In the genomic region with DNA sequence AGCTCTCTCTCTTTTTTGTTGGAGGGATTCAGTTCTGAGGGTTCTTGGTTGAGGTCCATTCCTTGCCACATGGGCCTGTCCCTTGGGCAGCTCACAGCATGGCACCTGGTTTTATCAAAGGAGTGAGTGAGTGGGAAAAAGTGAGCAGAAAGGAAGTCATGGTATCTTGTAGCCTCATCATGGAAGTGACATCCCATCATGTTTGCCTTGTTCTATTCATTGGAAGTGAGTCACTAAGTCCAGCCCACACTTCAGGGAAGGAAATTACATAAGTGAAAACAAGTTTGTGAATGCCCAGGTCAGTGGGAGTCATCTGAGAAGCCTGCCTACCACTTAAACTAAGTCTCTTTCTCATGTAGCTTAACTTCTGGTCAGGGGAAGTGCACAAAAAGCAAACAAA, we compare ENCODE assay signal across 19 cellular contexts. TPM values are rescaled to one million over a fixed set of nuclear protein-coding genes. Genes with fewer than 3 reads are reported as not detected.
DNase-seq lines count a peak whose midpoint lies in the region; ATAC-seq, FAIRE-seq and TF ChIP-seq lines count a peak whose summit lies in the region.
"Had no signal": no experiment of that assay in that cellular context is flagged by ENCODE, and none has a peak within 500 bp of the region (broad histone marks: within the 10 kb centered on the region; RNA-seq: fewer than 3 reads in every experiment).

No MANE protein-coding gene starts in this region.

- H3K9me3 Mint-ChIP-seq in activated CD4-positive, alpha-beta memory T cell treated with anti-CD3 and anti-CD28 coated beads for 36 hours = peaks cover 8% of the 10 kb centered on the region
- H3K9me3 Mint-ChIP-seq in activated CD4-positive, alpha-beta memory T cell treated with anti-CD3 and anti-CD28 coated beads, Interleukin-2, amount 10 ng/mL, durations not matched to agents 7 days and 5 days = peaks cover 7% of the 10 kb centered on the region

- no peaks in the 10 kb centered on the region for H3K27me3 Mint-ChIP-seq in activated CD4-positive, alpha-beta memory T cell treated with anti-CD3 and anti-CD28 coated beads for 36 hours
- H3K27me3 Mint-ChIP-seq in activated CD4-positive, alpha-beta memory T cell treated with anti-CD3 and anti-CD28 coated beads, Interleukin-2, amount 10 ng/mL, durations not matched to agents 7 days and 5 days = peaks cover 26% of the 10 kb centered on the region

- peak overlapping the region; percentile 71 for H3K27ac Mint-ChIP-seq in activated CD4-positive, alpha-beta memory T cell treated with anti-CD3 and anti-CD28 coated beads for 36 hours
- no peak overlapping the region for H3K27ac Mint-ChIP-seq in activated CD4-positive, alpha-beta memory T cell treated with anti-CD3 and anti-CD28 coated beads, Interleukin-2, amount 10 ng/mL, durations not matched to agents 7 days and 5 days
- H3K27ac Mint-ChIP-seq: activated B cell treated with CpG ODN at 0.5 μM for 24 hours; CD4-positive, CD25-positive, alpha-beta regulatory T cell; mesothelial cell of epicardium had no signal

- no peak overlapping the region for H3K4me3 ChIP-seq in choroid plexus epithelial cell (ENCODE audit: low read depth, low read length)
- H3K4me3 ChIP-seq in gastroesophageal sphincter = no peak overlapping the region
- H3K4me3 ChIP-seq: ascending aorta, esophagus squamous epithelium, hepatocyte had no signal

- POLR2A ChIA-PET in activated CD4-positive, alpha-beta memory T cell treated with anti-CD3 and anti-CD28 coated beads for 36 hours (lab: Charles Lee) = interaction anchor here (1.4 to 1.6 kb wide), 2 partner anchors 30 to 283 kb away, joined by 4 to 5 read pairs; no protein-coding TSS in a partner anchor
- POLR2A ChIA-PET in activated CD4-positive, alpha-beta memory T cell treated with anti-CD3 and anti-CD28 coated beads, Interleukin-2, amount 10 ng/mL, durations not matched to agents 7 days and 5 days (lab: Charles Lee) = interaction anchor here (0.7 kb wide), 1 partner anchor 22 kb away, joined by 3 read pairs; no protein-coding TSS in a partner anchor

- H3K36me3 ChIP-seq in gastroesophageal sphincter = no peaks in the 10 kb centered on the region
- H3K36me3 ChIP-seq: ascending aorta, esophagus squamous epithelium had no signal

- H3K27ac ChIP-seq in gastroesophageal sphincter = no peak overlapping the region
- H3K27ac ChIP-seq: ascending aorta, esophagus squamous epithelium, hepatocyte had no signal

- H3K36me3 Mint-ChIP-seq in activated CD4-positive, alpha-beta memory T cell treated with anti-CD3 and anti-CD28 coated beads for 36 hours = peaks cover 8% of the 10 kb centered on the region
- H3K36me3 Mint-ChIP-seq in activated CD4-positive, alpha-beta memory T cell treated with anti-CD3 and anti-CD28 coated beads, Interleukin-2, amount 10 ng/mL, durations not matched to agents 7 days and 5 days (ENCODE audit: low read depth) = no peaks in the 10 kb centered on the region
- H3K36me3 Mint-ChIP-seq: CD4-positive, CD25-positive, alpha-beta regulatory T cell; mesothelial cell of epicardium had no signal

- TF ChIP-seq CTCF in choroid plexus epithelial cell (conservative IDR thresholded peaks at IDR 0.05; ENCODE audit: low read depth, low read length) (no peak), gastroesophageal sphincter (IDR thresholded peaks at IDR 0.05) (no peak)

- peaks cover 28% of the 10 kb centered on the region for H3K4me1 Mint-ChIP-seq in activated CD4-positive, alpha-beta memory T cell treated with anti-CD3 and anti-CD28 coated beads for 36 hours (ENCODE audit: low read depth)
- H3K4me1 Mint-ChIP-seq in activated CD4-positive, alpha-beta memory T cell treated with anti-CD3 and anti-CD28 coated beads, Interleukin-2, amount 10 ng/mL, durations not matched to agents 7 days and 5 days = peaks cover 3% of the 10 kb centered on the region
- H3K4me1 Mint-ChIP-seq: activated B cell treated with CpG ODN at 0.5 μM for 24 hours had no signal

- ATAC-seq in gastroesophageal sphincter = no peak
- ATAC-seq: sciatic nerve had no signal

- H3K9me3 ChIP-seq in gastroesophageal sphincter = peaks cover 0 to 5% (median 0%) of the 10 kb centered on the region in 3 donors
- H3K9me3 ChIP-seq: ascending aorta, esophagus squamous epithelium had no signal

- H3K4me3 Mint-ChIP-seq in activated CD4-positive, alpha-beta memory T cell treated with anti-CD3 and anti-CD28 coated beads for 36 hours = no peak overlapping the region
- no peak overlapping the region for H3K4me3 Mint-ChIP-seq in activated CD4-positive, alpha-beta memory T cell treated with anti-CD3 and anti-CD28 coated beads, Interleukin-2, amount 10 ng/mL, durations not matched to agents 7 days and 5 days
- H3K4me3 Mint-ChIP-seq: activated B cell treated with CpG ODN at 0.5 μM for 24 hours; CD4-positive, CD25-positive, alpha-beta regulatory T cell; mesothelial cell of epicardium had no signal

- H3K4me1 ChIP-seq in gastroesophageal sphincter = no peaks in the 10 kb centered on the region
- H3K4me1 ChIP-seq: ascending aorta had no signal

- FAIRE-seq in RCC 7860 (lab: Jason Lieb, UNC) = no peak

- DNase-seq in activated CD4-positive, alpha-beta memory T cell treated with anti-CD3 and anti-CD28 coated beads for 36 hours = peak; percentile 34
- DNase-seq in activated CD4-positive, alpha-beta memory T cell treated with anti-CD3 and anti-CD28 coated beads, Interleukin-2, amount 10 ng/mL, durations not matched to agents 7 days and 5 days = no peak
- DNase-seq in RCC 7860 (ENCODE audit: low spot score) (peak; percentile 18), choroid plexus epithelial cell (ENCODE audit: low read depth) (peak; percentile 23), renal cortical epithelial cell (ENCODE audit: low read depth) (peak; percentile 36), NCI-H345 treated with DMSO at 0.1 percent for 48 hours (lab: John Stamatoyannopoulos, UW; ENCODE audit: unreplicated experiment) (no peak), OCI-M1 (lab: John Stamatoyannopoulos, UW) (no peak)
- DNase-seq: activated B cell treated with CpG ODN at 0.5 μM for 24 hours; CD4-positive, CD25-positive, alpha-beta regulatory T cell; DND-41; esophagus squamous epithelium; NCI-H2081; NCI-H774; trophoblast cell had no signal

- TF ChIP-seq EP300 in gastroesophageal sphincter (IDR thresholded peaks at IDR 0.05) = no peak

- H3K27me3 ChIP-seq in gastroesophageal sphincter = no peaks in the 10 kb centered on the region
- H3K27me3 ChIP-seq: ascending aorta had no signal

- TF ChIP-seq POLR2A in gastroesophageal sphincter (IDR thresholded peaks at IDR 0.05) = no peak

- intact Hi-C loops in activated CD4-positive, alpha-beta memory T cell treated with anti-CD3 and anti-CD28 coated beads for 36 hours (cut with micrococcal nuclease) = loop anchor here (1.0 kb wide), 2 partner anchors 32 to 284 kb away; partner anchors contain the start of gene ZNFX1

- CTCF ChIA-PET in activated CD4-positive, alpha-beta memory T cell treated with anti-CD3 and anti-CD28 coated beads for 36 hours (lab: Charles Lee) = interaction anchor here (0.9 to 1.9 kb wide), 4 partner anchors 10 to 173 kb away, joined by 3 to 6 read pairs (median 4); no protein-coding TSS in a partner anchor
- CTCF ChIA-PET in activated CD4-positive, alpha-beta memory T cell treated with anti-CD3 and anti-CD28 coated beads, Interleukin-2, amount 10 ng/mL, durations not matched to agents 7 days and 5 days (lab: Charles Lee) = interaction anchor here (0.5 kb wide), 1 partner anchor 106 kb away, joined by 3 read pairs; no protein-coding TSS in a partner anchor

RNA-seq across cellular contexts. Expression of gene ZNFX1, which starts 32.8 kb away (rescaled TPM):
- total RNA-seq in activated CD4-positive, alpha-beta memory T cell treated with anti-CD3 and anti-CD28 coated beads for 36 hours = 10 to 100 TPM; 42.5 to 45.3 TPM
- total RNA-seq in activated CD4-positive, alpha-beta memory T cell treated with anti-CD3 and anti-CD28 coated beads, Interleukin-2, amount 10 ng/mL, durations not matched to agents 7 days and 5 days = 10 to 100 TPM; 88.7 to 89.5 TPM
- total RNA-seq in renal cortical epithelial cell (51.9 and 89.2 TPM in 2 replicates), gastroesophageal sphincter (10 to 100 TPM; 36.2 to 46.6 (median 41.5) TPM)

Comparison
In these comparisons a context has a peak if more than half of its experiments do, and no peak if none do; other contexts are left out.
1. DNase-seq: peak in activated CD4-positive, alpha-beta memory T cell treated with anti-CD3 and anti-CD28 coated beads for 36 hours (single experiment), RCC 7860 (single experiment), choroid plexus epithelial cell (single experiment) and renal cortical epithelial cell (single experiment); none in activated CD4-positive, alpha-beta memory T cell treated with anti-CD3 and anti-CD28 coated beads, Interleukin-2, amount 10 ng/mL, durations not matched to agents 7 days and 5 days (single experiment), NCI-H345 treated with DMSO at 0.1 percent for 48 hours (single experiment) and OCI-M1 (single experiment).